Comparison of ENCODE assay signal across 13 cellular contexts in the genomic region with DNA sequence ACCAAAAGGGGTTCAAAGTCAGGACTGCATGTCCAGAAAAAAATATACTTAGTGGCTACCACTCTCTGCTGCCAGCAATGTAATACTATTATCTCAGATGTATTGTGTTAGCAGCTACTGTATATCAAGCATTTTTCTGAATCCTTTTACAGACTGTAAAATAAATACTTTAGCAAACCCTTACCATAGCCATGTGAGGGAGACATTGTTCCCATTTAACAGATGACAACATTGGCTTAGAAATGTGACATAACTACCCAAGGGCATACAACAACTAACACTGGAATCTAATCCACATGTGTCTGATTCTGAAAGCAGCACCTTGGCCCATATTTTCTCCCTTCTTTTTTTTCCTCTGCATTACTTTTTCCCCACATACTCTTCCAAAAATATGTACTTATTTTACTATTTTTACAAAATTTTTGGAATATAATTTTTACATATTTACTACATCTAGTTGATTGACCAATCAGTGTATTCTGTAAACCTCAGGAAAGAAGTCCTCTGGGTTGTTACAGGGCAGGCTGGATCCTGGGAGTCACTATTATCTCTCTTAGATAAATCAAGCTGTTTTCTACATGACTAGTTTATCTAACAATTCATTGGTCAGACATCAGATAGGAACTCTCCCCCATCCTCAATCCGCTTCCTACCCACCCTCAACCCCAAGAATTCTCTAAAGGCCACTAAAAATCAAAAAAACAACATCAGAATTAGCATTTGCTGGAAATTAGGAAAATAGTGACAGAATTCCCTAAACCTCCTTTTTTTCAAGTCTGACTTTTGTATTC.
DNase-seq lines count a peak whose midpoint lies in the region; ATAC-seq and TF ChIP-seq lines count a peak whose summit lies in the region.
"Had no signal": no experiment of that assay in that cellular context is flagged by ENCODE, and none has a peak within 500 bp of the region (broad histone marks: within the 10 kb centered on the region; RNA-seq: fewer than 3 reads in every experiment).

No MANE protein-coding gene starts in this region.

- CTCF ChIA-PET in activated CD4-positive, alpha-beta memory T cell treated with anti-CD3 and anti-CD28 coated beads, Interleukin-2, amount 10 ng/mL, durations not matched to agents 7 days and 5 days (lab: Charles Lee), result interaction anchor here (0.8 to 1.5 kb wide), 6 partner anchors 20 to 609 kb away, joined by 3 to 4 read pairs (median 3); no protein-coding TSS in a partner anchor

- H3K27ac ChIP-seq in tibial artery, result peak overlapping the region; percentile 46 to 64

- no peak overlapping the region for H3K4me3 Mint-ChIP-seq in natural killer cell
- H3K4me3 Mint-ChIP-seq in natural killer cell treated with Interleukin-12 subunit alpha and Interleukin-12 subunit beta and Interleukin-15 and Interleukin-18, amount 100 ng/mL, for 72 hours, result no peak overlapping the region
- no peak overlapping the region for H3K4me3 Mint-ChIP-seq in effector memory CD8-positive, alpha-beta T cell
- no peak overlapping the region for H3K4me3 Mint-ChIP-seq in activated CD4-positive, alpha-beta memory T cell treated with anti-CD3 and anti-CD28 coated beads, Interleukin-2, amount 10 ng/mL, durations not matched to agents 7 days and 5 days

- no peaks in the 10 kb centered on the region for H3K27me3 Mint-ChIP-seq in natural killer cell (ENCODE audit: low read depth in 2 of 2)
- no peaks in the 10 kb centered on the region for H3K27me3 Mint-ChIP-seq in natural killer cell treated with Interleukin-12 subunit alpha and Interleukin-12 subunit beta and Interleukin-15 and Interleukin-18, amount 100 ng/mL, for 72 hours
- H3K27me3 Mint-ChIP-seq in effector memory CD8-positive, alpha-beta T cell, result no peaks in the 10 kb centered on the region
- no peaks in the 10 kb centered on the region for H3K27me3 Mint-ChIP-seq in activated CD4-positive, alpha-beta memory T cell treated with anti-CD3 and anti-CD28 coated beads, Interleukin-2, amount 10 ng/mL, durations not matched to agents 7 days and 5 days

- no peak for DNase-seq in natural killer cell
- no peak for DNase-seq in natural killer cell treated with Interleukin-12 subunit alpha and Interleukin-12 subunit beta and Interleukin-15 and Interleukin-18, amount 100 ng/mL, for 72 hours (ENCODE audit: low spot score)
- peak; percentile 44 for DNase-seq in NAMALWA (ENCODE audit: low spot score)
- DNase-seq in effector memory CD8-positive, alpha-beta T cell, result no peak
- DNase-seq in tibial artery, result no peak
- DNase-seq in NCI-H69 (lab: John Stamatoyannopoulos, UW), result no peak
- no peak for DNase-seq in activated CD4-positive, alpha-beta memory T cell treated with anti-CD3 and anti-CD28 coated beads, Interleukin-2, amount 10 ng/mL, durations not matched to agents 7 days and 5 days
- DNase-seq: activated T-cell treated with anti-CD3 and anti-CD28 coated beads, Interleukin-2, amount 50 U/mL, for 48 hours; cerebellar nuclear complex; NK-92 treated with Interleukin-12 subunit alpha and Interleukin-12 subunit beta, amount 100 ng/mL, for 24 hours; uterus had no signal

- intact Hi-C loops in natural killer cell (cut with micrococcal nuclease), result loop anchor here (2.0 to 5.0 kb wide), 3 partner anchors 417 to 657 kb away; no protein-coding TSS in a partner anchor
- intact Hi-C loops in tibial artery (cut with DNase I; ENCODE audit: low total_unique reads), result no loop called here

- no peak overlapping the region for H3K4me3 ChIP-seq in tibial artery
- H3K4me3 ChIP-seq: uterus had no signal

- ATAC-seq in natural killer cell (peak; percentile 69 to 86 (median 78)), GM19397 (IDR thresholded peaks at IDR 0.05; ENCODE audit: unreplicated experiment) (no peak)
- ATAC-seq in natural killer cell treated with Interleukin-12 subunit alpha and Interleukin-12 subunit beta and Interleukin-15 and Interleukin-18, amount 100 ng/mL, for 72 hours, result no peak
- ATAC-seq in effector memory CD8-positive, alpha-beta T cell (replicated peaks), result peak; percentile 95
- ATAC-seq: sciatic nerve had no signal

- no peak overlapping the region for H3K27ac Mint-ChIP-seq in natural killer cell
- H3K27ac Mint-ChIP-seq in natural killer cell treated with Interleukin-12 subunit alpha and Interleukin-12 subunit beta and Interleukin-15 and Interleukin-18, amount 100 ng/mL, for 72 hours, result no peak overlapping the region
- peak overlapping the region in 1 of 2 donors; percentile 63 for H3K27ac Mint-ChIP-seq in effector memory CD8-positive, alpha-beta T cell
- H3K27ac Mint-ChIP-seq in activated CD4-positive, alpha-beta memory T cell treated with anti-CD3 and anti-CD28 coated beads, Interleukin-2, amount 10 ng/mL, durations not matched to agents 7 days and 5 days, result no peak overlapping the region

- H3K4me1 ChIP-seq in tibial artery, result peaks cover 0 to 42% (median 8%) of the 10 kb centered on the region in 4 donors
- H3K4me1 ChIP-seq: uterus had no signal

- TF ChIP-seq CTCF in natural killer cell (IDR thresholded peaks at IDR 0.05) (no peak), tibial artery (IDR thresholded peaks at IDR 0.05) (no peak)

- H3K36me3 ChIP-seq in tibial artery, result no peaks in the 10 kb centered on the region
- H3K36me3 ChIP-seq: uterus had no signal

- no peaks in the 10 kb centered on the region for H3K9me3 Mint-ChIP-seq in natural killer cell
- H3K9me3 Mint-ChIP-seq in natural killer cell treated with Interleukin-12 subunit alpha and Interleukin-12 subunit beta and Interleukin-15 and Interleukin-18, amount 100 ng/mL, for 72 hours, result no peaks in the 10 kb centered on the region
- no peaks in the 10 kb centered on the region for H3K9me3 Mint-ChIP-seq in effector memory CD8-positive, alpha-beta T cell
- no peaks in the 10 kb centered on the region for H3K9me3 Mint-ChIP-seq in activated CD4-positive, alpha-beta memory T cell treated with anti-CD3 and anti-CD28 coated beads, Interleukin-2, amount 10 ng/mL, durations not matched to agents 7 days and 5 days

- no peaks in the 10 kb centered on the region for H3K9me3 ChIP-seq in tibial artery
- H3K9me3 ChIP-seq: uterus had no signal

- H3K36me3 Mint-ChIP-seq in natural killer cell, result no peaks in the 10 kb centered on the region
- no peaks in the 10 kb centered on the region for H3K36me3 Mint-ChIP-seq in natural killer cell treated with Interleukin-12 subunit alpha and Interleukin-12 subunit beta and Interleukin-15 and Interleukin-18, amount 100 ng/mL, for 72 hours
- H3K36me3 Mint-ChIP-seq in effector memory CD8-positive, alpha-beta T cell (ENCODE audit: insufficient read depth), result no peaks in the 10 kb centered on the region
- no peaks in the 10 kb centered on the region for H3K36me3 Mint-ChIP-seq in activated CD4-positive, alpha-beta memory T cell treated with anti-CD3 and anti-CD28 coated beads, Interleukin-2, amount 10 ng/mL, durations not matched to agents 7 days and 5 days (ENCODE audit: low read depth)

- POLR2A ChIA-PET in activated CD4-positive, alpha-beta memory T cell treated with anti-CD3 and anti-CD28 coated beads, Interleukin-2, amount 10 ng/mL, durations not matched to agents 7 days and 5 days (lab: Charles Lee), result interaction anchor here (1.0 to 4.9 kb wide), 2 partner anchors 65 to 153 kb away, joined by 3 to 24 read pairs; a partner anchor contains a TSS

- peaks cover 6 to 15% of the 10 kb centered on the region in 2 donors for H3K4me1 Mint-ChIP-seq in natural killer cell
- peaks cover 8 to 13% of the 10 kb centered on the region in 2 donors for H3K4me1 Mint-ChIP-seq in natural killer cell treated with Interleukin-12 subunit alpha and Interleukin-12 subunit beta and Interleukin-15 and Interleukin-18, amount 100 ng/mL, for 72 hours (ENCODE audit: low read depth in 2 of 2)
- H3K4me1 Mint-ChIP-seq in effector memory CD8-positive, alpha-beta T cell (ENCODE audit: low read depth in 2 of 2), result peaks cover 6 to 7% of the 10 kb centered on the region in 2 donors
- H3K4me1 Mint-ChIP-seq in activated CD4-positive, alpha-beta memory T cell treated with anti-CD3 and anti-CD28 coated beads, Interleukin-2, amount 10 ng/mL, durations not matched to agents 7 days and 5 days, result peaks cover 4% of the 10 kb centered on the region

- no peaks in the 10 kb centered on the region for H3K27me3 ChIP-seq in tibial artery
- H3K27me3 ChIP-seq: uterus had no signal

Comparison
In these comparisons a context has a peak if more than half of its experiments do, and no peak if none do; other contexts are left out.
1. ATAC-seq: peak in natural killer cell (3 of 3) and effector memory CD8-positive, alpha-beta T cell (single experiment); none in natural killer cell treated with Interleukin-12 subunit alpha and Interleukin-12 subunit beta and Interleukin-15 and Interleukin-18, amount 100 ng/mL, for 72 hours (0 of 2) and GM19397 (single experiment).